24 cellular contexts compared by ENCODE assay signal in the genomic region with DNA sequence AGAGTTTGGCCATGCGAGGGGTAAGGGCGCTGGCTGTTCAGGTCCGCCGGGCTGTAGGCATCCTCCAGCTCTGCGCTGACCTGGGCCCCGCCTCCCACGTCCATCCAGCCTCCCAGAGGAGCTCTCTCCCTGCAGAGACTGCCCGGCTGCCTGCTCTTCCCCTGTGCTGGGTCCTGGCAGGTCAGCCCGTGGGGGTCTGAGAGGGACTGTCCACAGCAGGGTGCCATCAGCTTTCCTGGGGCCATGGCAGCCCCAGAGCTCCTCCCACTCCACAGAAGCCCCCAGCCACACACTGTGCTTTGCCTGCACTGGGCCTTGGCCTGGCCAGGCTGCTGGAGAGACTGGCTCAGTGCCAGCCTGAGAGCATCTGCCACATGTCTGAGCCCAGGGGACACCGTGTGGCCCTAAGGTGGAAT. TPM values are rescaled to one million over a fixed set of nuclear protein-coding genes. Genes with fewer than 3 reads are reported as not detected.
DNase-seq lines count a peak whose midpoint lies in the region; ATAC-seq, FAIRE-seq and TF ChIP-seq lines count a peak whose summit lies in the region.
"Had no signal": no experiment of that assay in that cellular context is flagged by ENCODE, and none has a peak within 500 bp of the region (broad histone marks: within the 10 kb centered on the region; RNA-seq: fewer than 3 reads in every experiment).

No MANE protein-coding gene starts in this region.

- H3K23ac ChIP-seq in neuronal stem cell (ENCODE audit: low read depth, low read length, poor library complexity), result no peak overlapping the region

- H2BK15ac ChIP-seq in neuronal stem cell (ENCODE audit: low read length), result no peak overlapping the region

- ATAC-seq in K562 (no peak), GM19023 (IDR thresholded peaks at IDR 0.05; ENCODE audit: unreplicated experiment) (no peak), PC-3 (no peak)
- ATAC-seq: activated CD8-positive, alpha-beta T cell treated with anti-CD3 and anti-CD28 coated beads, Interleukin-2, amount 10 ng/mL, durations not matched to agents 7 days and 5 days; activated T-cell treated with anti-CD3 and anti-CD28 coated beads, Interleukin-2, amount 50 U/mL, for 72 hours; CD8-positive, alpha-beta T cell; natural killer cell had no signal

- POLR2A ChIA-PET in K562 (lab: Yijun Ruan, JAX), result interaction anchor here (0.6 kb wide), 1 partner anchor 233 kb away, joined by 3 read pairs; no protein-coding TSS in a partner anchor
- POLR2A ChIA-PET in PC-3 (lab: Charles Lee; ENCODE audit: unreplicated experiment), result no interaction called here

- no peaks in the 10 kb centered on the region for H3F3A ChIP-seq in PC-3 (ENCODE audit: low read length, unreplicated experiment)

- H3K27me3 ChIP-seq in K562 (ENCODE audit: control insufficient read depth in 2 of 2, insufficient read depth in 2 of 2, low read length in 2 of 2), result peaks cover 48 to 81% of the 10 kb centered on the region in 2 experiments
- peaks cover 0 to 37% (median 0%) of the 10 kb centered on the region in 3 experiments for H3K27me3 ChIP-seq in neuronal stem cell (ENCODE audit: control insufficient read depth in 3 of 3, insufficient read depth in 3 of 3, low read depth in 1 of 3, low read length in 3 of 3)
- peaks cover 52% of the 10 kb centered on the region for H3K27me3 ChIP-seq in PC-3 (ENCODE audit: low read length)

- no peak overlapping the region for H2BK12ac ChIP-seq in neuronal stem cell (ENCODE audit: low read length)

- no peak overlapping the region for H4K91ac ChIP-seq in neuronal stem cell (ENCODE audit: low read depth, low read length, poor library complexity)

- TF ChIP-seq CTCF in K562 (IDR thresholded peaks at IDR 0.05 in 2 of 3, conservative IDR thresholded peaks at IDR 0.05 in 1 of 3; ENCODE audit: insufficient read depth in 2 of 3, low read depth in 1 of 3, low read length in 3 of 3), result no peak
- no peak for TF ChIP-seq CTCF in PC-3 (conservative IDR thresholded peaks at IDR 0.05; ENCODE audit: low read depth, low read length)

- H3K9me3 ChIP-seq in K562 (replicated peaks; ENCODE audit: control insufficient read depth, insufficient read depth, low read depth, low read length) (no peaks in the 10 kb centered on the region), neuronal stem cell (replicated peaks in 1 of 2; ENCODE audit: control insufficient read depth in 2 of 2, insufficient read depth in 1 of 2, low read depth in 1 of 2, low read length in 2 of 2) (peaks cover 0 to 7% of the 10 kb centered on the region in 2 donors), PC-3 (ENCODE audit: low read length) (no peaks in the 10 kb centered on the region)

- DNase-seq in NCI-H510A treated with DMSO at 0.1 percent for 48 hours (lab: John Stamatoyannopoulos, UW) (peak; percentile 25), NCI-H510A (lab: John Stamatoyannopoulos, UW) (no peak), NCI-H1694 treated with DMSO at 0.1 percent for 48 hours (lab: John Stamatoyannopoulos, UW) (peak; percentile 58), K562 (ENCODE audit: extremely low read depth in 1 of 4, low spot score in 3 of 4) (no peak), neuronal stem cell (ENCODE audit: low spot score) (no peak), NCI-H187 treated with DMSO at 0.1 percent for 48 hours (lab: John Stamatoyannopoulos, UW) (no peak), PC-3 (no peak)
- DNase-seq: activated B cell treated with CpG ODN at 0.5 μM for 24 hours; activated CD8-positive, alpha-beta T cell treated with anti-CD3 and anti-CD28 coated beads, Interleukin-2, amount 10 ng/mL, durations not matched to agents 7 days and 5 days; activated T-cell treated with anti-CD3 and anti-CD28 coated beads, Interleukin-2, amount 50 U/mL, for 72 hours; CD8-positive, alpha-beta T cell; HCEC 1CT; mesenchymal stem cell; natural killer cell; NCI-H2107; stimulated activated CD4-positive, alpha-beta T cell treated with anti-CD3 and anti-CD28 coated beads, Interleukin-4, amount 100 ng/mL, for 24 hours had no signal

- no TSS peak for BruUV-seq in K562 (replicated peaks; lab: Mats Ljungman, UMichigan)
- no TSS peak for BruUV-seq in PC-3 (replicated peaks; lab: Mats Ljungman, UMichigan)

- intact Hi-C loops in K562 (cut with micrococcal nuclease) (no loop called here), PC-3 (cut with micrococcal nuclease) (no loop called here)

- H3K4ac ChIP-seq in neuronal stem cell (ENCODE audit: low read length), result no peak overlapping the region

- H4K20me1 ChIP-seq in K562 (replicated peaks; ENCODE audit: control insufficient read depth, insufficient read depth, low read length), result peaks cover 27% of the 10 kb centered on the region
- no peaks in the 10 kb centered on the region for H4K20me1 ChIP-seq in PC-3 (ENCODE audit: low read length)

- peaks cover 0 to 13% of the 10 kb centered on the region in 2 experiments; a peak in 1 of 5 replicates for H3K4me1 ChIP-seq in K562 (replicated peaks in 1 of 2; ENCODE audit: control insufficient read depth in 2 of 2, insufficient read depth in 2 of 2, low read length in 2 of 2)
- no peaks in the 10 kb centered on the region for H3K4me1 ChIP-seq in neuronal stem cell (ENCODE audit: control insufficient read depth in 2 of 2, insufficient read depth in 1 of 2, low read depth in 1 of 2, low read length in 2 of 2)
- no peaks in the 10 kb centered on the region for H3K4me1 ChIP-seq in PC-3 (ENCODE audit: insufficient read depth, low read length)

- CTCF ChIA-PET in K562 (lab: Yijun Ruan, JAX; ENCODE audit: low intra/inter-chr PET ratio), result no interaction called here
- CTCF ChIA-PET in PC-3 (lab: Charles Lee), result no interaction called here

- H3K79me1 ChIP-seq in neuronal stem cell (ENCODE audit: low read depth, low read length), result peaks cover 2% of the 10 kb centered on the region

- in situ Hi-C loops in K562 (cut with MboI), result no loop called here

- H3K4me2 ChIP-seq in K562 (ENCODE audit: insufficient read depth, low read length), result no peak overlapping the region
- no peak overlapping the region for H3K4me2 ChIP-seq in neuronal stem cell (ENCODE audit: insufficient read depth, low read length, poor library complexity, severe bottlenecking)
- no peak overlapping the region for H3K4me2 ChIP-seq in PC-3 (ENCODE audit: low read length)

- H3K79me2 ChIP-seq in K562 (ENCODE audit: control insufficient read depth, insufficient read depth, low read length) (no peaks in the 10 kb centered on the region), PC-3 (ENCODE audit: low read length) (no peaks in the 10 kb centered on the region)

- H3K18ac ChIP-seq in neuronal stem cell (ENCODE audit: low read length), result no peak overlapping the region

- peak overlapping the region; percentile 82 for H3K14ac ChIP-seq in neuronal stem cell (ENCODE audit: low read length)

- H2AK5ac ChIP-seq in neuronal stem cell (ENCODE audit: low read depth, low read length), result no peak overlapping the region

- no peak overlapping the region for H4K8ac ChIP-seq in neuronal stem cell (ENCODE audit: low read depth, low read length)

- H3K36me3 ChIP-seq in K562 (ENCODE audit: control insufficient read depth, insufficient read depth, low read length) (no peaks in the 10 kb centered on the region), neuronal stem cell (replicated peaks in 1 of 2; ENCODE audit: control insufficient read depth in 2 of 2, insufficient read depth in 2 of 2, low read length in 2 of 2) (no peaks in the 10 kb centered on the region), PC-3 (ENCODE audit: low read depth, low read length) (no peaks in the 10 kb centered on the region)

- no peak overlapping the region for H2AFZ ChIP-seq in K562 (ENCODE audit: low read depth, low read length)
- H2AFZ ChIP-seq in neuronal stem cell (ENCODE audit: low read length), result no peak overlapping the region
- H2AFZ ChIP-seq in PC-3 (ENCODE audit: low read length), result no peak overlapping the region

- TF ChIP-seq EP300 in K562 (IDR thresholded peaks at IDR 0.05; ENCODE audit: low read length), result no peak

- H3K4me3 ChIP-seq in K562 (no peak overlapping the region), neuronal stem cell (ENCODE audit: low read length in 2 of 2) (no peak overlapping the region), PC-3 (ENCODE audit: low read length) (no peak overlapping the region)

- H2BK5ac ChIP-seq in neuronal stem cell (ENCODE audit: low read length), result peak overlapping the region; percentile 5

- no peak overlapping the region for H2BK120ac ChIP-seq in neuronal stem cell (ENCODE audit: low read depth, low read length)

- TF ChIP-seq RAD21 in K562 (CRISPR knock-in tag; conservative IDR thresholded peaks at IDR 0.05 in 1 of 2, IDR thresholded peaks at IDR 0.05 in 1 of 2), result no peak

- H3K27ac ChIP-seq in K562 (ENCODE audit: extremely low read depth, low read depth, low read length), result no peak overlapping the region
- no peak overlapping the region for H3K27ac ChIP-seq in neuronal stem cell (replicated peaks; ENCODE audit: low read length)
- no peak overlapping the region for H3K27ac ChIP-seq in PC-3 (ENCODE audit: low read length)

- WGBS in K562 (ENCODE audit: insufficient coverage, low coverage, missing lambda C conversion rate), result under 1% methylated on average over 10 of the region's 10 CpGs
- no CpG with 5 or more reads among the region's 10 CpGs for WGBS in neuronal stem cell (ENCODE audit: extremely low coverage in 2 of 2, insufficient read length in 2 of 2, insufficient replicate concordance in 1 of 2), 2 donors

- no peak overlapping the region for H3K9ac ChIP-seq in K562 (ENCODE audit: insufficient read depth in 1 of 2, low read depth in 2 of 2, low read length in 2 of 2)
- H3K9ac ChIP-seq in neuronal stem cell (ENCODE audit: low read depth, low read length, poor library complexity), result peak overlapping the region; percentile 16
- no peak overlapping the region for H3K9ac ChIP-seq in PC-3 (ENCODE audit: low read length)

- H3K9me1 ChIP-seq in K562 (ENCODE audit: control insufficient read depth, insufficient read depth, low read length), result peaks cover 4% of the 10 kb centered on the region

- TF ChIP-seq POLR2A in K562 (conservative IDR thresholded peaks at IDR 0.05), result no peak

- FAIRE-seq in K562 (lab: Jason Lieb, UNC), result no peak
- FAIRE-seq: colon, GM19239, urothelium cell line had no signal

- H3K9me2 ChIP-seq in PC-3 (replicated peaks; ENCODE audit: low read length), result no peaks in the 10 kb centered on the region

RNA-seq across cellular contexts. Expression of a gene that starts 43.6 kb away (rescaled TPM):
- not detected in 2 replicates for total RNA-seq in K562 (2011; cell fraction: chromatin; rRNA removed; ENCODE audit: low replicate concordance)
- total RNA-seq in K562 (2011; cell fraction: nucleolus; rRNA removed), result not detected in 2 replicates
- total RNA-seq in K562 (2011; cell fraction: nucleoplasm; rRNA removed), result not detected in 2 replicates
- total RNA-seq in K562 (2014; rRNA removed), result not detected in 2 replicates
- not detected in 2 replicates for total RNA-seq in K562 (2014; rRNA removed; fragmentation: Illumina TruSeq; extraction: Trizol)
- total RNA-seq in K562 (2015; rRNA removed; fragmentation: Illumina TruSeq; extraction: Trizol), result not detected in 2 replicates
- total RNA-seq in K562 (2021), result not detected in 2 replicates
- not detected in 2 replicates for polyA plus RNA-seq in K562 (2011; rRNA removed)
- polyA plus RNA-seq in K562 (2011; cell fraction: cytosol; rRNA removed), result not detected in 2 replicates
- not detected in 2 replicates for polyA plus RNA-seq in K562 (2011; cell fraction: nucleus; rRNA removed)
- polyA plus RNA-seq in K562 (2012), result not detected in 2 replicates
- polyA plus RNA-seq in K562 (2014; fragmentation: Illumina TruSeq; extraction: Trizol), result not detected in 2 replicates
- polyA plus RNA-seq in K562 (2014; fragmentation: Nextera tagmentation; extraction: Ambion mirVana), result not detected
- not detected in 2 replicates for polyA plus RNA-seq in K562 (2014; rRNA removed)
- polyA minus RNA-seq in K562 (2011; rRNA and poly(A)+ RNA removed), result not detected in 2 replicates
- polyA minus RNA-seq in K562 (2011; cell fraction: cytosol; rRNA and poly(A)+ RNA removed), result not detected in 2 replicates
- polyA minus RNA-seq in K562 (2011; cell fraction: nucleus; rRNA and poly(A)+ RNA removed), result not detected in 2 replicates
- 0.26 TPM for polyA plus RNA-seq in neuronal stem cell (2013, experiment 1 of 2)
- polyA plus RNA-seq in neuronal stem cell (2013, experiment 2 of 2), result 0.15 TPM
- total RNA-seq in PC-3 (2014; rRNA removed), result not detected in 2 replicates
- total RNA-seq: activated CD8-positive, alpha-beta T cell treated with anti-CD3 and anti-CD28 coated beads, Interleukin-2, amount 10 ng/mL, durations not matched to agents 7 days and 5 days; activated T-cell treated with anti-CD3 and anti-CD28 coated beads, Interleukin-2, amount 50 U/mL, for 72 hours; CD8-positive, alpha-beta T cell; natural killer cell; OCI-LY7; SK-MEL-5; skeletal muscle tissue had no signal
- polyA plus RNA-seq: AG04450 had no signal

RNA-seq across cellular contexts. Expression of a gene that starts 56.8 kb away (rescaled TPM):
- total RNA-seq in K562 (2011; cell fraction: chromatin; rRNA removed; ENCODE audit: low replicate concordance), result 215 and 519 TPM in 2 replicates
- total RNA-seq in K562 (2011; cell fraction: nucleolus; rRNA removed), result 574 and 584 TPM in 2 replicates
- total RNA-seq in K562 (2011; cell fraction: nucleoplasm; rRNA removed), result 409 and 456 TPM in 2 replicates
- total RNA-seq in K562 (2014; rRNA removed), result 217 and 249 TPM in 2 replicates
- 132 and 136 TPM in 2 replicates for total RNA-seq in K562 (2014; rRNA removed; fragmentation: Illumina TruSeq; extraction: Trizol)
- total RNA-seq in K562 (2015; rRNA removed; fragmentation: Illumina TruSeq; extraction: Trizol), result 177 and 179 TPM in 2 replicates
- 145 and 152 TPM in 2 replicates for total RNA-seq in K562 (2021)
- polyA plus RNA-seq in K562 (2011; rRNA removed), result 130 and 184 TPM in 2 replicates
- polyA plus RNA-seq in K562 (2011; cell fraction: cytosol; rRNA removed), result 150 and 221 TPM in 2 replicates
- polyA plus RNA-seq in K562 (2011; cell fraction: nucleus; rRNA removed), result 196 and 245 TPM in 2 replicates
- polyA plus RNA-seq in K562 (2012), result 110 and 155 TPM in 2 replicates
- 198 and 213 TPM in 2 replicates for polyA plus RNA-seq in K562 (2014; fragmentation: Illumina TruSeq; extraction: Trizol)
- 10 to 100 TPM in 1 of 2 experiments, 1 to 10 TPM in 1; 3.5 to 14.1 TPM for polyA plus RNA-seq in K562 (2014; fragmentation: Nextera tagmentation; extraction: Ambion mirVana)
- 180 and 181 TPM in 2 replicates for polyA plus RNA-seq in K562 (2014; rRNA removed)
- 112 and 228 TPM in 2 replicates for polyA minus RNA-seq in K562 (2011; rRNA and poly(A)+ RNA removed)
- 74.7 and 93.6 TPM in 2 replicates for polyA minus RNA-seq in K562 (2011; cell fraction: cytosol; rRNA and poly(A)+ RNA removed)
- 73.0 and 82.1 TPM in 2 replicates for polyA minus RNA-seq in K562 (2011; cell fraction: nucleus; rRNA and poly(A)+ RNA removed)
- 49.2 TPM for polyA plus RNA-seq in neuronal stem cell (2013, experiment 1 of 2)
- 50.1 TPM for polyA plus RNA-seq in neuronal stem cell (2013, experiment 2 of 2)
- 373 and 463 TPM in 2 replicates for total RNA-seq in PC-3 (2014; rRNA removed)

Comparison
In these comparisons a context has a peak if more than half of its experiments do, and no peak if none do; other contexts are left out.
1. DNase-seq: peak in NCI-H510A treated with DMSO at 0.1 percent for 48 hours (single experiment) and NCI-H1694 treated with DMSO at 0.1 percent for 48 hours (single experiment); none in NCI-H510A (single experiment), K562 (0 of 4), neuronal stem cell (single experiment), NCI-H187 treated with DMSO at 0.1 percent for 48 hours (single experiment) and PC-3 (single experiment).